18 cellular contexts compared by ENCODE assay signal in genomic region chr16:66902648-66903543, GRCh38. TPM values are rescaled to one million over a fixed set of nuclear protein-coding genes. Genes with fewer than 3 reads are reported as not detected.
DNase-seq lines count a peak whose midpoint lies in the region; ATAC-seq and TF ChIP-seq lines count a peak whose summit lies in the region.
"Had no signal": no experiment of that assay in that cellular context is flagged by ENCODE, and none has a peak within 500 bp of the region (broad histone marks: within the 10 kb centered on the region; RNA-seq: fewer than 3 reads in every experiment).

No MANE protein-coding gene starts in this region.

- no peak for ATAC-seq in GM18511 (IDR thresholded peaks at IDR 0.05; ENCODE audit: unreplicated experiment)
- ATAC-seq: activated CD4-positive, CD25-positive, alpha-beta regulatory T cell treated with anti-CD3 and anti-CD28 coated beads, Interleukin-2, amount 50 U/mL, for 24 hours; effector memory CD8-positive, alpha-beta T cell; left lung; stimulated activated naive B cell treated with anti-CD40 and anti-IgM and Interleukin-4, amounts not matched to agents 10 μg/mL and 1 μg/mL and 100 μg/mL, for 72 hours had no signal

- intact Hi-C loops in left ventricle myocardium inferior (cut with micrococcal nuclease) (no loop called here), stomach (cut with DNase I; ENCODE audit: low total_unique reads) (no loop called here)

- TF ChIP-seq EP300 in stomach (IDR thresholded peaks at IDR 0.05), result no peak

- TF ChIP-seq POLR2A in Peyer's patch (IDR thresholded peaks at IDR 0.05), result no peak
- TF ChIP-seq POLR2A in stomach (IDR thresholded peaks at IDR 0.05), result no peak

- H3K27ac ChIP-seq in Peyer's patch (peak overlapping the region in 3 of 4 donors; percentile 25 to 54 (median 48)), left ventricle myocardium inferior (replicated peaks) (peak overlapping the region; percentile 96), stomach (peak overlapping the region in 4 of 5 donors; percentile 59 to 88 (median 63))
- H3K27ac ChIP-seq in effector memory CD4-positive, alpha-beta T cell (ENCODE audit: insufficient read depth, low read length, poor library complexity, severe bottlenecking), result no peak overlapping the region

- H3K27me3 ChIP-seq in Peyer's patch, result no peaks in the 10 kb centered on the region
- H3K27me3 ChIP-seq in left ventricle myocardium inferior (ENCODE audit: low read depth), result no peaks in the 10 kb centered on the region
- no peaks in the 10 kb centered on the region for H3K27me3 ChIP-seq in stomach
- no peaks in the 10 kb centered on the region for H3K27me3 ChIP-seq in effector memory CD4-positive, alpha-beta T cell (replicated peaks; ENCODE audit: control insufficient read depth, insufficient read depth, low read length, poor library complexity, severe bottlenecking)
- H3K27me3 ChIP-seq: BE2C, left lung had no signal

- TF ChIP-seq CTCF in Peyer's patch (IDR thresholded peaks at IDR 0.05), result peak in 1 of 6 experiments; percentile 21
- peak; percentile 12 for TF ChIP-seq CTCF in left ventricle myocardium inferior (IDR thresholded peaks at IDR 0.05; ENCODE audit: borderline replicate concordance)
- TF ChIP-seq CTCF in stomach (IDR thresholded peaks at IDR 0.05), result no peak

- no peaks in the 10 kb centered on the region for H3K9me3 ChIP-seq in Peyer's patch
- H3K9me3 ChIP-seq in left ventricle myocardium inferior (replicated peaks), result no peaks in the 10 kb centered on the region
- H3K9me3 ChIP-seq in stomach, result no peaks in the 10 kb centered on the region
- H3K9me3 ChIP-seq in effector memory CD4-positive, alpha-beta T cell (ENCODE audit: control insufficient read depth, low read length), result no peaks in the 10 kb centered on the region
- H3K9me3 ChIP-seq: BE2C, left lung had no signal

- H3K4me1 ChIP-seq in Peyer's patch (peaks cover 0 to 44% (median 7%) of the 10 kb centered on the region in 4 donors), left ventricle myocardium inferior (peaks cover 75% of the 10 kb centered on the region), stomach (peaks cover 53 to 87% (median 69%) of the 10 kb centered on the region in 4 donors)
- no peaks in the 10 kb centered on the region for H3K4me1 ChIP-seq in effector memory CD4-positive, alpha-beta T cell (ENCODE audit: control insufficient read depth, insufficient read depth, low read length, poor library complexity, severe bottlenecking)

- DNase-seq in Peyer's patch (no peak), left ventricle myocardium inferior (peak; percentile 70), stomach (no peak), OCI-M2 (lab: John Stamatoyannopoulos, UW; ENCODE audit: unreplicated experiment) (no peak)
- DNase-seq in effector memory CD4-positive, alpha-beta T cell, result no peak
- DNase-seq: activated T-cell treated with anti-CD3 and anti-CD28 coated beads, Interleukin-2, amount 50 U/mL, for 24 hours; effector memory CD8-positive, alpha-beta T cell; glutamatergic neuron; left lung; NCI-H1436 treated with DMSO at 0.1 percent for 48 hours; NCI-H774; stimulated activated CD4-positive, alpha-beta T cell treated with anti-CD3 and anti-CD28 coated beads, Interleukin-2, amount 100 ng/mL, for 48 hours; stimulated activated naive B cell treated with anti-CD40 and anti-IgM and Interleukin-4, amounts not matched to agents 10 μg/mL and 1 μg/mL and 100 μg/mL, for 72 hours had no signal

- no peak overlapping the region for H3K4me3 ChIP-seq in Peyer's patch
- H3K4me3 ChIP-seq in left ventricle myocardium inferior, result peak overlapping the region; percentile 66
- H3K4me3 ChIP-seq in stomach, result no peak overlapping the region
- H3K4me3 ChIP-seq in effector memory CD4-positive, alpha-beta T cell (ENCODE audit: insufficient read depth, low read depth, low read length, poor library complexity, severe bottlenecking), result no peak overlapping the region
- H3K4me3 ChIP-seq: left lung had no signal

- WGBS in stomach, 5 donors, result 70 to 82% (median 80%) methylated on average over 12 to 14 of the region's 14 CpGs

- H3K36me3 ChIP-seq in Peyer's patch (no peaks in the 10 kb centered on the region), left ventricle myocardium inferior (no peaks in the 10 kb centered on the region), stomach (no peaks in the 10 kb centered on the region)
- no peaks in the 10 kb centered on the region for H3K36me3 ChIP-seq in effector memory CD4-positive, alpha-beta T cell (ENCODE audit: control insufficient read depth, insufficient read depth, low read length)
- H3K36me3 ChIP-seq: BE2C, left lung had no signal

RNA-seq across cellular contexts. Expression of gene CDH16, which starts 15.8 kb away (rescaled TPM):
- total RNA-seq in Peyer's patch, result 10 to 100 TPM in 3 of 4 donors, not detected in 1; 11.3 to 19.5 (median 15.4) TPM
- total RNA-seq in left ventricle myocardium inferior, result not detected
- 1 to 10 TPM in 1 of 5 donors, under 1 TPM in 1, not detected in 3; 0.14 to 1.1 TPM for total RNA-seq in stomach
- polyA plus RNA-seq in stomach, result 1 to 10 TPM in 1 of 3 donors, not detected in 2; 2.3 TPM
- total RNA-seq: osteocyte had no signal
- polyA plus RNA-seq: IgD-negative memory B cell had no signal

RNA-seq across cellular contexts. Expression of gene RRAD, which starts 22.4 kb away (rescaled TPM):
- total RNA-seq in Peyer's patch, result 1 to 10 TPM in 3 of 4 donors, under 1 TPM in 1; 0.53 to 4.1 (median 2.8) TPM
- 135 TPM for total RNA-seq in left ventricle myocardium inferior
- 10 to 100 TPM in 2 of 5 donors, 1 to 10 TPM in 3; 1.0 to 39.7 (median 3.6) TPM for total RNA-seq in stomach
- 10 to 100 TPM in 1 of 3 donors, 1 to 10 TPM in 2; 2.9 to 37.8 (median 3.4) TPM for polyA plus RNA-seq in stomach
- polyA plus RNA-seq: IgD-negative memory B cell had no signal

RNA-seq across cellular contexts. Expression of gene PDP2, which starts 22.6 kb away (rescaled TPM):
- total RNA-seq in Peyer's patch, result 10 to 100 TPM; 12.1 to 27.9 (median 15.3) TPM
- total RNA-seq in left ventricle myocardium inferior, result 2.8 TPM
- total RNA-seq in stomach, result 10 to 100 TPM in 1 of 5 donors, 1 to 10 TPM in 4; 4.9 to 96.9 (median 7.5) TPM
- 1 to 10 TPM; 1.6 to 2.1 (median 1.9) TPM for polyA plus RNA-seq in stomach

RNA-seq across cellular contexts. Expression of gene CIAO2B, which starts 31.3 kb away (rescaled TPM):
- total RNA-seq in Peyer's patch (10 to 100 TPM; 28.1 to 72.7 (median 55.2) TPM), left ventricle myocardium inferior (127 TPM), stomach (10 to 100 TPM in 4 of 5 donors, 1 to 10 TPM in 1; 4.3 to 95.1 (median 43.2) TPM)
- polyA plus RNA-seq in stomach, result 100 to 1,000 TPM; 166 to 176 (median 171) TPM

RNA-seq across cellular contexts. Expression of gene CES2, which starts 32.4 kb away (rescaled TPM):
- total RNA-seq in Peyer's patch, result 1,000 to 10,000 TPM in 3 of 4 donors, 100 to 1,000 TPM in 1; 113 to 4,512 (median 3,000) TPM
- total RNA-seq in left ventricle myocardium inferior, result 88.5 TPM
- total RNA-seq in stomach, result 100 to 1,000 TPM in 1 of 5 donors, 10 to 100 TPM in 4; 16.9 to 893 (median 47.4) TPM
- 10 to 100 TPM; 24.9 to 32.7 (median 26.1) TPM for polyA plus RNA-seq in stomach
